In the genomic region with DNA sequence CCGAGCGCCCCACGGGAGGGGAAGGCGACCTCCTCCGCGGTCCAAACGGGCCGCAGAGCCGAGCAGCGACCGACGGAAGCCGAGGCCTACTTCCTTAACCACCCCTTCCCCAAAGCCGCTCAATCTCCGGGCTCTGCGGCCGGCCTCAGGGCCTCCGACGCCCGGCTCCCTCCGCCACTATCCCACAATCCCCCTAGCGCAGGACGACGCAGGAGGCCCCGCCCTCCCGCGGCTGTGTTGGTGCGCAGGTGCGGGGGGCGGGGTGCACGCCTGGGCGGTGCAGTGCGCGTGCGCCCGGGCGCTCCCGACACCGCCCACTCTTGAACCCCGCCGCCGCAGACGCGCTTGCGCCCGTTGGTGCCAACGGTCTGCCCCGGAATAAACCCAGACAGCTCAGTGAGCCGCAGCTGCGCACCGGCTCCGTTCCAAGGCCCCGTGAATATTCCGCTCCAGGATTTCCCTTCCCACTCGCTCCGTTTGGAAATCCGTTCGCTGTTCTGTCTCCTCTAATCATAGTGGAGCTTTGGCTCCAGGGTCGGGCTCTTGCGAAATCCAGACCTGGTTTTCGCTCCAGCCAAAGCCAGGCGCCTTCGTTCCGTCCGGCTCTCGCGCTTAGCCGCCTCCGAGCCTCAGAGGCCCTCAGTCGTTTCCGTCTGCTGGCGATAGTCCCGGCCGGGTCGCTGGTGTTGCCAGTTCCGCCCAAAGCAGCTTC, we compare ENCODE assay signal across 8 cellular contexts.
DNase-seq lines count a peak whose midpoint lies in the region; ATAC-seq lines count a peak whose summit lies in the region.

PPP6R1 (minus strand) TSS at position 190 of the 712 bp plus-strand sequence. CDS start 11,914 bp downstream, outside the sequence.

- peaks cover 0 to 12% (median 8%) of the 10 kb centered on the region in 11 experiments; a peak in 16 of 22 replicates for H3K36me3 ChIP-seq in BLaER1 treated with 17β-estradiol and CSF1 and Interleukin-3, amounts not matched to agents 10 nM and 100 nM

- H3K27me3 ChIP-seq in BLaER1 treated with 17β-estradiol and CSF1 and Interleukin-3, amounts not matched to agents 10 nM and 100 nM = no peaks in the 10 kb centered on the region

- DNase-seq in NCI-H748 (lab: John Stamatoyannopoulos, UW; ENCODE audit: unreplicated experiment) (peak; percentile 98), dedifferentiated amniotic fluid mesenchymal stem cell (ENCODE audit: extremely low spot score) (peak; percentile 100), left kidney (ENCODE audit: low read depth, low spot score) (peak; percentile 99)
- peak; percentile 91 for DNase-seq in activated CD4-positive, alpha-beta T cell treated with anti-CD3 and anti-CD28 coated beads, Interleukin-2, amount 50 U/mL, for 1 hour
- peak; percentile 94 to 95 for DNase-seq in stimulated activated CD4-positive, alpha-beta T cell treated with anti-CD3 and anti-CD28 coated beads, Interleukin-2, amount 100 ng/mL, for 24 hours

- H3K9me3 ChIP-seq in BLaER1 treated with 17β-estradiol and CSF1 and Interleukin-3, amounts not matched to agents 10 nM and 100 nM (replicated peaks in 1 of 11) = no peaks in the 10 kb centered on the region

- H3K4me1 ChIP-seq in BLaER1 treated with 17β-estradiol and CSF1 and Interleukin-3, amounts not matched to agents 10 nM and 100 nM = peaks cover 44 to 53% (median 49%) of the 10 kb centered on the region in 10 experiments

- H3K9ac ChIP-seq in BLaER1 treated with 17β-estradiol and CSF1 and Interleukin-3, amounts not matched to agents 10 nM and 100 nM = peak within 1 kb of the TSS; percentile 92 to 99 (median 97)

- peak; percentile 61 for ATAC-seq in GM19351 (IDR thresholded peaks at IDR 0.05; ENCODE audit: unreplicated experiment)
- peak; percentile 73 for ATAC-seq in HG03521 (IDR thresholded peaks at IDR 0.05; ENCODE audit: unreplicated experiment)

- H3K27ac ChIP-seq in BLaER1 treated with 17β-estradiol and CSF1 and Interleukin-3, amounts not matched to agents 10 nM and 100 nM = peak within 1 kb of the TSS; percentile 91 to 98 (median 96)

- peak within 1 kb of the TSS; percentile 79 to 96 (median 93) for H3K4me3 ChIP-seq in BLaER1 treated with 17β-estradiol and CSF1 and Interleukin-3, amounts not matched to agents 10 nM and 100 nM

- peak within 1 kb of the TSS; percentile 96 to 100 (median 99) for H3K4me2 ChIP-seq in BLaER1 treated with 17β-estradiol and CSF1 and Interleukin-3, amounts not matched to agents 10 nM and 100 nM

- H4K20me1 ChIP-seq in BLaER1 treated with 17β-estradiol and CSF1 and Interleukin-3, amounts not matched to agents 10 nM and 100 nM = peaks cover 30 to 46% (median 45%) of the 10 kb centered on the region in 11 experiments

Comparison
In these comparisons a context has a peak if more than half of its experiments do, and no peak if none do; other contexts are left out.
1. Peak in every context shown above with its lines: DNase-seq, ATAC-seq, H3K4me3 ChIP-seq and H3K27ac ChIP-seq.